8 cellular contexts compared by ENCODE assay signal in genomic region chr10:97618285-97618684, GRCh38. TPM values are rescaled to one million over a fixed set of nuclear protein-coding genes. Genes with fewer than 3 reads are reported as not detected.
"Had no signal": no experiment of that assay in that cellular context is flagged by ENCODE, and none has a peak within 500 bp of the region (broad histone marks: within the 10 kb centered on the region; RNA-seq: fewer than 3 reads in every experiment).

No MANE protein-coding gene starts in this region.

- H3K4me3 ChIP-seq: GM12878 had no signal

- DNase-seq: GDM1, GF-D8 had no signal

- ATAC-seq: GM12878 had no signal

- FAIRE-seq: G401.6, GM12878, GM12891, GM12892, GM18507, GM19239 had no signal

RNA-seq across cellular contexts. Expression of gene C10orf62, which starts 28.8 kb away (rescaled TPM):
- total RNA-seq: GM12878 had no signal
- polyA plus RNA-seq: GM12878 had no signal

RNA-seq across cellular contexts. Expression of gene HOGA1, which starts 34.1 kb away (rescaled TPM):
- total RNA-seq: GM12878 had no signal
